Comparison of ENCODE assay signal across 33 cellular contexts in genomic region chr10:70840836-70841235, GRCh38. TPM values are rescaled to one million over a fixed set of nuclear protein-coding genes. Genes with fewer than 3 reads are reported as not detected.
A peak's percentile ranks its signal among the peaks of the same experiment; 100 is the strongest.
DNase-seq lines count a peak whose midpoint lies in the region; ATAC-seq, FAIRE-seq and TF ChIP-seq lines count a peak whose summit lies in the region.
"Had no signal": no experiment of that assay in that cellular context is flagged by ENCODE, and none has a peak within 500 bp of the region (broad histone marks: within the 10 kb centered on the region; RNA-seq: fewer than 3 reads in every experiment).

No MANE protein-coding gene starts in this region.

- intact Hi-C loops in activated CD8-positive, alpha-beta T cell treated with anti-CD3 and anti-CD28 coated beads for 36 hours (cut with micrococcal nuclease) = no loop called here
- intact Hi-C loops in activated T-helper 2 cell treated with anti-CD3 and anti-CD28 coated beads, Interferon-gamma antibody, Interleukin-2, Interleukin-4, amounts not matched to agents 10 μg/mL and 5 μg/mL and 100 μg/mL, durations not matched to agents 14 hours and 24 hours and 36 hours (cut with micrococcal nuclease) = no loop called here

- no peak overlapping the region for H3K4me2 ChIP-seq in GM23338
- H3K4me2 ChIP-seq: BLaER1 had no signal

- no peaks in the 10 kb centered on the region for H3K4me1 ChIP-seq in GM23338 (ENCODE audit: insufficient read depth)
- H3K4me1 ChIP-seq: BLaER1, HAP-1 had no signal

- FAIRE-seq in H54 (lab: Jason Lieb, UNC) = peak; percentile 6
- FAIRE-seq: A204.1, GM18507 had no signal

- peaks cover 4% of the 10 kb centered on the region for H3K9me3 Mint-ChIP-seq in activated CD8-positive, alpha-beta T cell treated with anti-CD3 and anti-CD28 coated beads for 36 hours
- H3K9me3 Mint-ChIP-seq in activated CD8-positive, alpha-beta T cell treated with anti-CD3 and anti-CD28 coated beads, Interleukin-2, amount 10 ng/mL, durations not matched to agents 7 days and 5 days (ENCODE audit: insufficient read depth) = peaks cover 7% of the 10 kb centered on the region
- peaks cover 13% of the 10 kb centered on the region for H3K9me3 Mint-ChIP-seq in activated T-helper 2 cell treated with anti-CD3 and anti-CD28 coated beads, Interferon-gamma antibody, Interleukin-2, Interleukin-4, amounts not matched to agents 10 μg/mL and 5 μg/mL and 100 μg/mL, durations not matched to agents 14 hours and 24 hours and 36 hours
- peaks cover 3% of the 10 kb centered on the region for H3K9me3 Mint-ChIP-seq in stimulated activated effector memory CD8-positive, alpha-beta T cell treated with anti-CD3 and anti-CD28 coated beads, Interleukin-12 subunit alpha, Interleukin-12 subunit beta, amount 100 ng/mL, for 72 hours
- no peaks in the 10 kb centered on the region; the same call in 2 of the 3 replicates for H3K9me3 Mint-ChIP-seq in GM23338

- peaks cover 6% of the 10 kb centered on the region; the same call in 1 of the 2 replicates for H3K36me3 ChIP-seq in GM23338 (ENCODE audit: insufficient read depth)

- H3K4me3 Mint-ChIP-seq in activated CD8-positive, alpha-beta T cell treated with anti-CD3 and anti-CD28 coated beads for 36 hours = no peak overlapping the region
- H3K4me3 Mint-ChIP-seq in activated CD8-positive, alpha-beta T cell treated with anti-CD3 and anti-CD28 coated beads, Interleukin-2, amount 10 ng/mL, durations not matched to agents 7 days and 5 days = no peak overlapping the region
- H3K4me3 Mint-ChIP-seq in activated T-helper 2 cell treated with anti-CD3 and anti-CD28 coated beads, Interferon-gamma antibody, Interleukin-2, Interleukin-4, amounts not matched to agents 10 μg/mL and 5 μg/mL and 100 μg/mL, durations not matched to agents 14 hours and 24 hours and 36 hours (ENCODE audit: low read depth) = no peak overlapping the region
- no peak overlapping the region for H3K4me3 Mint-ChIP-seq in stimulated activated effector memory CD8-positive, alpha-beta T cell treated with anti-CD3 and anti-CD28 coated beads, Interleukin-12 subunit alpha, Interleukin-12 subunit beta, amount 100 ng/mL, for 72 hours
- no peak overlapping the region for H3K4me3 Mint-ChIP-seq in GM23338
- H3K4me3 Mint-ChIP-seq: CD4-positive, CD25-positive, alpha-beta regulatory T cell; HFFc6 had no signal

- H2AFZ ChIP-seq in GM23338 = no peak overlapping the region
- H2AFZ ChIP-seq: GM23248 had no signal

- no peaks in the 10 kb centered on the region for H3F3A ChIP-seq in GM23338 (replicated peaks; ENCODE audit: low read depth)

- peaks cover 74% of the 10 kb centered on the region for H3K79me2 ChIP-seq in GM23338 (replicated peaks; ENCODE audit: insufficient read depth)

- H3K4me1 Mint-ChIP-seq in activated CD8-positive, alpha-beta T cell treated with anti-CD3 and anti-CD28 coated beads for 36 hours (ENCODE audit: low read depth) = peaks cover 41% of the 10 kb centered on the region
- peaks cover 13% of the 10 kb centered on the region for H3K4me1 Mint-ChIP-seq in activated CD8-positive, alpha-beta T cell treated with anti-CD3 and anti-CD28 coated beads, Interleukin-2, amount 10 ng/mL, durations not matched to agents 7 days and 5 days (ENCODE audit: low read depth)
- H3K4me1 Mint-ChIP-seq in activated T-helper 2 cell treated with anti-CD3 and anti-CD28 coated beads, Interferon-gamma antibody, Interleukin-2, Interleukin-4, amounts not matched to agents 10 μg/mL and 5 μg/mL and 100 μg/mL, durations not matched to agents 14 hours and 24 hours and 36 hours (ENCODE audit: low read depth) = peaks cover 57% of the 10 kb centered on the region
- H3K4me1 Mint-ChIP-seq in stimulated activated effector memory CD8-positive, alpha-beta T cell treated with anti-CD3 and anti-CD28 coated beads, Interleukin-12 subunit alpha, Interleukin-12 subunit beta, amount 100 ng/mL, for 72 hours = peaks cover 51% of the 10 kb centered on the region
- H3K4me1 Mint-ChIP-seq in GM23338 = no peaks in the 10 kb centered on the region

- TF ChIP-seq CTCF in activated CD8-positive, alpha-beta T cell treated with anti-CD3 and anti-CD28 coated beads for 36 hours (IDR thresholded peaks at IDR 0.05) = no peak
- no peak for TF ChIP-seq CTCF in GM23338 (conservative IDR thresholded peaks at IDR 0.05; ENCODE audit: low read depth in 2 of 2)

- H3K4me3 ChIP-seq in GM23338 = no peak overlapping the region
- H3K4me3 ChIP-seq: BLaER1, GM23248, HAP-1 had no signal

- peaks cover 9% of the 10 kb centered on the region for H4K20me1 ChIP-seq in GM23338 (replicated peaks; ENCODE audit: insufficient read depth)

- H3K27ac Mint-ChIP-seq in activated CD8-positive, alpha-beta T cell treated with anti-CD3 and anti-CD28 coated beads for 36 hours = peak overlapping the region; percentile 76
- H3K27ac Mint-ChIP-seq in activated CD8-positive, alpha-beta T cell treated with anti-CD3 and anti-CD28 coated beads, Interleukin-2, amount 10 ng/mL, durations not matched to agents 7 days and 5 days = no peak overlapping the region
- peak overlapping the region; percentile 47 for H3K27ac Mint-ChIP-seq in activated T-helper 2 cell treated with anti-CD3 and anti-CD28 coated beads, Interferon-gamma antibody, Interleukin-2, Interleukin-4, amounts not matched to agents 10 μg/mL and 5 μg/mL and 100 μg/mL, durations not matched to agents 14 hours and 24 hours and 36 hours
- H3K27ac Mint-ChIP-seq in stimulated activated effector memory CD8-positive, alpha-beta T cell treated with anti-CD3 and anti-CD28 coated beads, Interleukin-12 subunit alpha, Interleukin-12 subunit beta, amount 100 ng/mL, for 72 hours = peak overlapping the region; percentile 77
- H3K27ac Mint-ChIP-seq in GM23338 = no peak overlapping the region
- H3K27ac Mint-ChIP-seq: CD4-positive, CD25-positive, alpha-beta regulatory T cell; HFFc6 had no signal

- H3K9me2 ChIP-seq in GM23338 (ENCODE audit: insufficient read depth) = no peaks in the 10 kb centered on the region

- no peak for TF ChIP-seq POLR2A in H54 (IDR thresholded peaks at IDR 0.05; ENCODE audit: low read depth, low read length)

- POLR2A ChIA-PET in activated CD8-positive, alpha-beta T cell treated with anti-CD3 and anti-CD28 coated beads for 36 hours (lab: Charles Lee) = no interaction called here
- POLR2A ChIA-PET in activated CD8-positive, alpha-beta T cell treated with anti-CD3 and anti-CD28 coated beads, Interleukin-2, amount 10 ng/mL, durations not matched to agents 7 days and 5 days (lab: Charles Lee) = no interaction called here

- ATAC-seq in activated CD8-positive, alpha-beta T cell treated with anti-CD3 and anti-CD28 coated beads for 36 hours = peak; percentile 65
- ATAC-seq in activated CD8-positive, alpha-beta T cell treated with anti-CD3 and anti-CD28 coated beads, Interleukin-2, amount 10 ng/mL, durations not matched to agents 7 days and 5 days = no peak
- ATAC-seq in stimulated activated effector memory CD8-positive, alpha-beta T cell treated with anti-CD3 and anti-CD28 coated beads, Interleukin-12 subunit alpha, Interleukin-12 subunit beta, amount 100 ng/mL, for 72 hours = peak; percentile 84
- no peak for ATAC-seq in GM23338
- ATAC-seq: Panc1 had no signal

- no peak for DNase-seq in activated CD8-positive, alpha-beta T cell treated with anti-CD3 and anti-CD28 coated beads for 36 hours
- DNase-seq in activated CD8-positive, alpha-beta T cell treated with anti-CD3 and anti-CD28 coated beads, Interleukin-2, amount 10 ng/mL, durations not matched to agents 7 days and 5 days = no peak
- DNase-seq in H54 (ENCODE audit: insufficient read length, low spot score) (no peak), GM23338 (ENCODE audit: low spot score) (no peak), DMS79 treated with DMSO at 0.1 percent for 48 hours (lab: John Stamatoyannopoulos, UW) (no peak)
- no peak for DNase-seq in activated T-helper 2 cell treated with anti-CD3 and anti-CD28 coated beads, Interferon-gamma antibody, Interleukin-2, Interleukin-4, amounts not matched to agents 10 μg/mL and 5 μg/mL and 100 μg/mL, durations not matched to agents 14 hours and 24 hours and 36 hours (ENCODE audit: low spot score)
- DNase-seq in stimulated activated effector memory CD8-positive, alpha-beta T cell treated with anti-CD3 and anti-CD28 coated beads, Interleukin-12 subunit alpha, Interleukin-12 subunit beta, amount 100 ng/mL, for 72 hours (ENCODE audit: low spot score in 2 of 2) = no peak
- DNase-seq: CD4-positive, CD25-positive, alpha-beta regulatory T cell; DMS153; GM23248; HFFc6; KBM-7; MM.1S; NCI-H1417; NCI-H1694; NCI-H2029 treated with DMSO at 0.1 percent for 48 hours; NCI-H446 treated with DMSO at 0.1 percent for 48 hours; NCI-H526; NCI-H82; NK-92 treated with Interleukin-12 subunit alpha and Interleukin-12 subunit beta, amount 100 ng/mL, for 24 hours; SHP77 had no signal

- peaks cover 49% of the 10 kb centered on the region for H3K36me3 Mint-ChIP-seq in activated CD8-positive, alpha-beta T cell treated with anti-CD3 and anti-CD28 coated beads for 36 hours (ENCODE audit: low read depth)
- peaks cover 32% of the 10 kb centered on the region for H3K36me3 Mint-ChIP-seq in activated CD8-positive, alpha-beta T cell treated with anti-CD3 and anti-CD28 coated beads, Interleukin-2, amount 10 ng/mL, durations not matched to agents 7 days and 5 days (ENCODE audit: low read depth)
- H3K36me3 Mint-ChIP-seq in activated T-helper 2 cell treated with anti-CD3 and anti-CD28 coated beads, Interferon-gamma antibody, Interleukin-2, Interleukin-4, amounts not matched to agents 10 μg/mL and 5 μg/mL and 100 μg/mL, durations not matched to agents 14 hours and 24 hours and 36 hours (ENCODE audit: low read depth) = peaks cover 84% of the 10 kb centered on the region
- peaks cover 49% of the 10 kb centered on the region for H3K36me3 Mint-ChIP-seq in stimulated activated effector memory CD8-positive, alpha-beta T cell treated with anti-CD3 and anti-CD28 coated beads, Interleukin-12 subunit alpha, Interleukin-12 subunit beta, amount 100 ng/mL, for 72 hours
- peaks cover 46% of the 10 kb centered on the region for H3K36me3 Mint-ChIP-seq in GM23338 (ENCODE audit: low read depth)

- H3K27ac ChIP-seq in GM23338 (ENCODE audit: low read depth) = no peak overlapping the region
- H3K27ac ChIP-seq: BLaER1, GM23248, RWPE1 had no signal

- CTCF ChIA-PET in activated CD8-positive, alpha-beta T cell treated with anti-CD3 and anti-CD28 coated beads for 36 hours (lab: Charles Lee) = interaction anchor here (0.8 kb wide), 1 partner anchor 14 kb away, joined by 5 read pairs; no protein-coding TSS in a partner anchor
- CTCF ChIA-PET in activated CD8-positive, alpha-beta T cell treated with anti-CD3 and anti-CD28 coated beads, Interleukin-2, amount 10 ng/mL, durations not matched to agents 7 days and 5 days (lab: Charles Lee) = no interaction called here

- no peaks in the 10 kb centered on the region for H3K27me3 Mint-ChIP-seq in activated CD8-positive, alpha-beta T cell treated with anti-CD3 and anti-CD28 coated beads for 36 hours
- H3K27me3 Mint-ChIP-seq in activated CD8-positive, alpha-beta T cell treated with anti-CD3 and anti-CD28 coated beads, Interleukin-2, amount 10 ng/mL, durations not matched to agents 7 days and 5 days (ENCODE audit: low read depth) = no peaks in the 10 kb centered on the region
- H3K27me3 Mint-ChIP-seq in activated T-helper 2 cell treated with anti-CD3 and anti-CD28 coated beads, Interferon-gamma antibody, Interleukin-2, Interleukin-4, amounts not matched to agents 10 μg/mL and 5 μg/mL and 100 μg/mL, durations not matched to agents 14 hours and 24 hours and 36 hours (ENCODE audit: low read depth) = no peaks in the 10 kb centered on the region
- no peaks in the 10 kb centered on the region for H3K27me3 Mint-ChIP-seq in GM23338 (ENCODE audit: insufficient read depth, low read depth, poor library complexity)
- H3K27me3 Mint-ChIP-seq: CD4-positive, CD25-positive, alpha-beta regulatory T cell had no signal

- H3K27me3 ChIP-seq in GM23338 (ENCODE audit: insufficient read depth) = no peaks in the 10 kb centered on the region
- H3K27me3 ChIP-seq: BLaER1 had no signal

RNA-seq across cellular contexts. Expression of gene SGPL1, which starts 25.1 kb away (rescaled TPM):
- total RNA-seq in activated CD8-positive, alpha-beta T cell treated with anti-CD3 and anti-CD28 coated beads for 36 hours = 10 to 100 TPM; 13.7 to 16.6 TPM
- 10 to 100 TPM; 22.2 to 28.0 TPM for total RNA-seq in activated CD8-positive, alpha-beta T cell treated with anti-CD3 and anti-CD28 coated beads, Interleukin-2, amount 10 ng/mL, durations not matched to agents 7 days and 5 days
- total RNA-seq in activated T-helper 2 cell treated with anti-CD3 and anti-CD28 coated beads, Interferon-gamma antibody, Interleukin-2, Interleukin-4, amounts not matched to agents 10 μg/mL and 5 μg/mL and 100 μg/mL, durations not matched to agents 14 hours and 24 hours and 36 hours = 124 and 139 TPM in 2 replicates
- total RNA-seq in GM23338 (2014; rRNA removed; shearing (Covaris generic)) = 42.7 and 43.5 TPM in 2 replicates
- 10.6 and 12.0 TPM in 2 replicates for polyA plus RNA-seq in GM23338 (2016; fragmentation: Nextera tagmentation; extraction: Ambion mirVana)

RNA-seq across cellular contexts. Expression of gene PCBD1, which starts 47.5 kb away (rescaled TPM):
- total RNA-seq in activated CD8-positive, alpha-beta T cell treated with anti-CD3 and anti-CD28 coated beads for 36 hours = 10 to 100 TPM; 40.0 to 41.5 TPM
- total RNA-seq in activated CD8-positive, alpha-beta T cell treated with anti-CD3 and anti-CD28 coated beads, Interleukin-2, amount 10 ng/mL, durations not matched to agents 7 days and 5 days = 10 to 100 TPM; 28.6 to 31.7 TPM
- 72.0 and 73.8 TPM in 2 replicates for total RNA-seq in activated T-helper 2 cell treated with anti-CD3 and anti-CD28 coated beads, Interferon-gamma antibody, Interleukin-2, Interleukin-4, amounts not matched to agents 10 μg/mL and 5 μg/mL and 100 μg/mL, durations not matched to agents 14 hours and 24 hours and 36 hours
- total RNA-seq in GM23338 (2014; rRNA removed; shearing (Covaris generic)) = 33.3 and 46.0 TPM in 2 replicates
- polyA plus RNA-seq in GM23338 (2016; fragmentation: Nextera tagmentation; extraction: Ambion mirVana) = 77.4 and 78.5 TPM in 2 replicates

RNA-seq across cellular contexts. Expression of gene TBATA, which starts 55.7 kb away (rescaled TPM):
- total RNA-seq in activated CD8-positive, alpha-beta T cell treated with anti-CD3 and anti-CD28 coated beads for 36 hours = not detected
- not detected for total RNA-seq in activated CD8-positive, alpha-beta T cell treated with anti-CD3 and anti-CD28 coated beads, Interleukin-2, amount 10 ng/mL, durations not matched to agents 7 days and 5 days
- total RNA-seq in activated T-helper 2 cell treated with anti-CD3 and anti-CD28 coated beads, Interferon-gamma antibody, Interleukin-2, Interleukin-4, amounts not matched to agents 10 μg/mL and 5 μg/mL and 100 μg/mL, durations not matched to agents 14 hours and 24 hours and 36 hours = not detected in 2 replicates
- total RNA-seq in GM23338 (2014; rRNA removed; shearing (Covaris generic)) = not detected in 2 replicates
- polyA plus RNA-seq in GM23338 (2016; fragmentation: Nextera tagmentation; extraction: Ambion mirVana) = not detected in 2 replicates
- total RNA-seq: CD4-positive, CD25-positive, alpha-beta regulatory T cell; Daoy; G401; GM23248; HFFc6; LHCN-M2; OCI-LY7; SK-MEL-5 had no signal
- polyA plus RNA-seq: AG04450; CD4-positive, CD25-positive, alpha-beta regulatory T cell; GM23248 had no signal

Comparison
In these comparisons a context has a peak if more than half of its experiments do, and no peak if none do; other contexts are left out.
1. ATAC-seq: peak in activated CD8-positive, alpha-beta T cell treated with anti-CD3 and anti-CD28 coated beads for 36 hours (single experiment) and stimulated activated effector memory CD8-positive, alpha-beta T cell treated with anti-CD3 and anti-CD28 coated beads, Interleukin-12 subunit alpha, Interleukin-12 subunit beta, amount 100 ng/mL, for 72 hours (single experiment); none in activated CD8-positive, alpha-beta T cell treated with anti-CD3 and anti-CD28 coated beads, Interleukin-2, amount 10 ng/mL, durations not matched to agents 7 days and 5 days (single experiment) and GM23338 (single experiment).
2. H3K27ac Mint-ChIP-seq: peak in activated CD8-positive, alpha-beta T cell treated with anti-CD3 and anti-CD28 coated beads for 36 hours (single experiment), activated T-helper 2 cell treated with anti-CD3 and anti-CD28 coated beads, Interferon-gamma antibody, Interleukin-2, Interleukin-4, amounts not matched to agents 10 μg/mL and 5 μg/mL and 100 μg/mL, durations not matched to agents 14 hours and 24 hours and 36 hours (single experiment) and stimulated activated effector memory CD8-positive, alpha-beta T cell treated with anti-CD3 and anti-CD28 coated beads, Interleukin-12 subunit alpha, Interleukin-12 subunit beta, amount 100 ng/mL, for 72 hours (single experiment); none in activated CD8-positive, alpha-beta T cell treated with anti-CD3 and anti-CD28 coated beads, Interleukin-2, amount 10 ng/mL, durations not matched to agents 7 days and 5 days (single experiment) and GM23338 (single experiment).